ENCODE assay signal across 18 cellular contexts in the genomic region with DNA sequence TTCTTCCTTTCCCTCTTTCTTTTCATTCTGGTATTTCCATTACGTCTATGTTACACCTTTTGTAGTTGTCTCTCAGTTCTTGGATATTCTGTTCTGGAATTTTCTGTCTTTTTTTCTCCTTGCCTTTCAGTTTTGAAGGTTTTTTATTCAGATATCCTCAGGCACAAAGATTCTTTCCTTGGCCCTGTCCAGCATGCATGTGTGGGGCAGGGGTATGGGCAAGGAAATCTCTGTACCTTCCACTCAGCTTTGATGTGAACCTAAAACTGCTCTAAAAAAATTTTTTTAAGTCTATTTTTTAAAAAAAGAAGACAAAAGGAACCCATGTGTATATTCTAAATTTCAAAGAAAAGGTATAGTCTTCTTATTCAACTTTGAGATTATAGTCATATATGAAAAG.
DNase-seq lines count a peak whose midpoint lies in the region; ATAC-seq, FAIRE-seq and TF ChIP-seq lines count a peak whose summit lies in the region.
"Had no signal": no experiment of that assay in that cellular context is flagged by ENCODE, and none has a peak within 500 bp of the region (broad histone marks: within the 10 kb centered on the region; RNA-seq: fewer than 3 reads in every experiment).

No MANE protein-coding gene starts in this region.

- CTCF ChIA-PET in activated CD8-positive, alpha-beta T cell treated with anti-CD3 and anti-CD28 coated beads, Interleukin-2, amount 10 ng/mL, durations not matched to agents 7 days and 5 days (lab: Charles Lee), result no interaction called here

- H3K27me3 ChIP-seq in GM23338 (ENCODE audit: insufficient read depth) (no peaks in the 10 kb centered on the region), OCI-LY3 (ENCODE audit: low read depth, low read length) (0 out of 2 replicates have a peak, but pooled peaks cover 6% of the 10 kb centered on the region), spleen (replicated peaks in 1 of 7) (no peaks in the 10 kb centered on the region)

- H4K20me1 ChIP-seq in GM23338 (replicated peaks; ENCODE audit: insufficient read depth) (peaks cover 31% of the 10 kb centered on the region), OCI-LY3 (ENCODE audit: insufficient read depth, low read length) (no peaks in the 10 kb centered on the region)

- DNase-seq in GM23338 (ENCODE audit: low spot score) (no peak), frontal cortex (ENCODE audit: low spot score in 2 of 2) (no peak), spleen (no peak), DMS53 (lab: John Stamatoyannopoulos, UW) (no peak), NCI-H524 treated with DMSO at 0.1 percent for 48 hours (lab: John Stamatoyannopoulos, UW) (no peak), GM10266 (ENCODE audit: extremely low spot score) (no peak)
- no peak for DNase-seq in activated CD8-positive, alpha-beta T cell treated with anti-CD3 and anti-CD28 coated beads, Interleukin-2, amount 10 ng/mL, durations not matched to agents 7 days and 5 days
- DNase-seq: C1 segment of cervical spinal cord; CD8-positive, alpha-beta memory T cell; DMS79; HCEC 1CT; NCI-H1694 treated with DMSO at 0.1 percent for 48 hours; NCI-H748 treated with DMSO at 0.1 percent for 48 hours; NK-92 treated with Interleukin-12 subunit alpha and Interleukin-12 subunit beta, amount 100 ng/mL, for 24 hours; RPMI8226; SHP77 treated with DMSO at 0.1 percent for 48 hours had no signal

- TF ChIP-seq CTCF in GM23338 (conservative IDR thresholded peaks at IDR 0.05; ENCODE audit: low read depth in 2 of 2) (no peak), OCI-LY3 (IDR thresholded peaks at IDR 0.05; ENCODE audit: low read depth, low read length) (no peak), spleen (IDR thresholded peaks at IDR 0.05 in 8 of 11, conservative IDR thresholded peaks at IDR 0.05 in 3 of 11) (no peak), GM10266 (IDR thresholded peaks at IDR 0.05; ENCODE audit: control insufficient read depth, insufficient read depth, low read depth, missing control alignments) (no peak)

- H3K4me2 ChIP-seq in GM23338, result no peak overlapping the region
- peak overlapping the region; percentile 33; the same call in 1 of the 2 replicates for H3K4me2 ChIP-seq in OCI-LY3 (ENCODE audit: low read length)

- no peaks in the 10 kb centered on the region for H3K9me3 Mint-ChIP-seq in GM23338
- H3K9me3 Mint-ChIP-seq in activated CD8-positive, alpha-beta T cell treated with anti-CD3 and anti-CD28 coated beads, Interleukin-2, amount 10 ng/mL, durations not matched to agents 7 days and 5 days (ENCODE audit: insufficient read depth), result no peaks in the 10 kb centered on the region

- H3K4me3 Mint-ChIP-seq in GM23338, result no peak overlapping the region
- H3K4me3 Mint-ChIP-seq in activated CD8-positive, alpha-beta T cell treated with anti-CD3 and anti-CD28 coated beads, Interleukin-2, amount 10 ng/mL, durations not matched to agents 7 days and 5 days, result no peak overlapping the region
- H3K4me3 Mint-ChIP-seq: CD8-positive, alpha-beta memory T cell had no signal

- H3K9me3 ChIP-seq in OCI-LY3 (ENCODE audit: insufficient read depth, low read length) (no peaks in the 10 kb centered on the region), spleen (no peaks in the 10 kb centered on the region)

- H3F3A ChIP-seq in GM23338 (replicated peaks; ENCODE audit: low read depth), result no peaks in the 10 kb centered on the region

- H2AFZ ChIP-seq in GM23338 (no peak overlapping the region), OCI-LY3 (ENCODE audit: low read depth, low read length) (no peak overlapping the region)

- H3K9me2 ChIP-seq in GM23338 (ENCODE audit: insufficient read depth), result no peaks in the 10 kb centered on the region

- peaks cover 8% of the 10 kb centered on the region; the same call in 1 of the 2 replicates for H3K36me3 ChIP-seq in GM23338 (ENCODE audit: insufficient read depth)
- H3K36me3 ChIP-seq in OCI-LY3 (replicated peaks; ENCODE audit: low read depth, low read length), result no peaks in the 10 kb centered on the region
- H3K36me3 ChIP-seq in spleen, result no peaks in the 10 kb centered on the region

- peaks cover 45% of the 10 kb centered on the region for H3K4me1 Mint-ChIP-seq in GM23338
- H3K4me1 Mint-ChIP-seq in activated CD8-positive, alpha-beta T cell treated with anti-CD3 and anti-CD28 coated beads, Interleukin-2, amount 10 ng/mL, durations not matched to agents 7 days and 5 days (ENCODE audit: low read depth), result no peaks in the 10 kb centered on the region
- H3K4me1 Mint-ChIP-seq: CD8-positive, alpha-beta memory T cell had no signal

- peak; percentile 17 for FAIRE-seq in frontal cortex (lab: Jason Lieb, UNC)
- FAIRE-seq: D721Med had no signal

- no peak overlapping the region; the same call in 1 of the 2 replicates for H3K27ac Mint-ChIP-seq in GM23338
- no peak overlapping the region for H3K27ac Mint-ChIP-seq in activated CD8-positive, alpha-beta T cell treated with anti-CD3 and anti-CD28 coated beads, Interleukin-2, amount 10 ng/mL, durations not matched to agents 7 days and 5 days
- H3K27ac Mint-ChIP-seq: CD8-positive, alpha-beta memory T cell had no signal

- peaks cover 2% of the 10 kb centered on the region for H3K27me3 Mint-ChIP-seq in GM23338 (ENCODE audit: insufficient read depth, low read depth, poor library complexity)
- peaks cover 30% of the 10 kb centered on the region for H3K27me3 Mint-ChIP-seq in activated CD8-positive, alpha-beta T cell treated with anti-CD3 and anti-CD28 coated beads, Interleukin-2, amount 10 ng/mL, durations not matched to agents 7 days and 5 days (ENCODE audit: low read depth)

- WGBS in spleen, 5 donors, result 74 to 90% (median 83%) methylated on average over 1 of the region's 1 CpG

- POLR2A ChIA-PET in activated CD8-positive, alpha-beta T cell treated with anti-CD3 and anti-CD28 coated beads, Interleukin-2, amount 10 ng/mL, durations not matched to agents 7 days and 5 days (lab: Charles Lee), result interaction anchor here (0.6 kb wide), 1 partner anchor 538 kb away, joined by 3 read pairs; no protein-coding TSS in a partner anchor

- TF ChIP-seq POLR2A in spleen (IDR thresholded peaks at IDR 0.05), result no peak

- H3K36me3 Mint-ChIP-seq in GM23338 (ENCODE audit: low read depth), result peaks cover 11% of the 10 kb centered on the region
- H3K36me3 Mint-ChIP-seq in activated CD8-positive, alpha-beta T cell treated with anti-CD3 and anti-CD28 coated beads, Interleukin-2, amount 10 ng/mL, durations not matched to agents 7 days and 5 days (ENCODE audit: low read depth), result no peaks in the 10 kb centered on the region
- H3K36me3 Mint-ChIP-seq: CD8-positive, alpha-beta memory T cell had no signal

- H3K9ac ChIP-seq in OCI-LY3 (ENCODE audit: low read length), result no peak overlapping the region

- H3K79me2 ChIP-seq in GM23338 (replicated peaks; ENCODE audit: insufficient read depth) (peaks cover 66% of the 10 kb centered on the region), OCI-LY3 (ENCODE audit: low read length) (no peaks in the 10 kb centered on the region)

- H3K27ac ChIP-seq in GM23338 (ENCODE audit: low read depth), result no peak overlapping the region
- H3K27ac ChIP-seq in OCI-LY3 (ENCODE audit: low read length), result no peak overlapping the region
- peak overlapping the region in 5 of 8 donors; percentile 1 to 48 (median 39) for H3K27ac ChIP-seq in spleen

- intact Hi-C loops in spleen (cut with DNase I; ENCODE audit: low total_unique reads), result no loop called here

- H3K4me1 ChIP-seq in GM23338 (ENCODE audit: insufficient read depth), result peaks cover 52% of the 10 kb centered on the region
- peaks cover 36% of the 10 kb centered on the region for H3K4me1 ChIP-seq in OCI-LY3 (ENCODE audit: low read length)
- H3K4me1 ChIP-seq in spleen, result no peaks in the 10 kb centered on the region

- ATAC-seq in GM23338, result no peak
- ATAC-seq in activated CD8-positive, alpha-beta T cell treated with anti-CD3 and anti-CD28 coated beads, Interleukin-2, amount 10 ng/mL, durations not matched to agents 7 days and 5 days, result no peak

- no peak overlapping the region for H3K4me3 ChIP-seq in GM23338
- H3K4me3 ChIP-seq in OCI-LY3 (ENCODE audit: low read length), result no peak overlapping the region
- peak overlapping the region in 3 of 8 donors; percentile 10 to 20 (median 15) for H3K4me3 ChIP-seq in spleen

TF ChIP-seq in GM23338, 12 proteins besides CTCF, POLR2A, EP300 and RAD21:
- TF ChIP-seq, protein P1, sequence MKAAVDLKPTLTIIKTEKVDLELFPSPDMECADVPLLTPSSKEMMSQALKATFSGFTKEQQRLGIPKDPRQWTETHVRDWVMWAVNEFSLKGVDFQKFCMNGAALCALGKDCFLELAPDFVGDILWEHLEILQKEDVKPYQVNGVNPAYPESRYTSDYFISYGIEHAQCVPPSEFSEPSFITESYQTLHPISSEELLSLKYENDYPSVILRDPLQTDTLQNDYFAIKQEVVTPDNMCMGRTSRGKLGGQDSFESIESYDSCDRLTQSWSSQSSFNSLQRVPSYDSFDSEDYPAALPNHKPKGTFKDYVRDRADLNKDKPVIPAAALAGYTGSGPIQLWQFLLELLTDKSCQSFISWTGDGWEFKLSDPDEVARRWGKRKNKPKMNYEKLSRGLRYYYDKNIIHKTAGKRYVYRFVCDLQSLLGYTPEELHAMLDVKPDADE (IDR thresholded peaks at IDR 0.05), result no peak
- TF ChIP-seq, protein P2, sequence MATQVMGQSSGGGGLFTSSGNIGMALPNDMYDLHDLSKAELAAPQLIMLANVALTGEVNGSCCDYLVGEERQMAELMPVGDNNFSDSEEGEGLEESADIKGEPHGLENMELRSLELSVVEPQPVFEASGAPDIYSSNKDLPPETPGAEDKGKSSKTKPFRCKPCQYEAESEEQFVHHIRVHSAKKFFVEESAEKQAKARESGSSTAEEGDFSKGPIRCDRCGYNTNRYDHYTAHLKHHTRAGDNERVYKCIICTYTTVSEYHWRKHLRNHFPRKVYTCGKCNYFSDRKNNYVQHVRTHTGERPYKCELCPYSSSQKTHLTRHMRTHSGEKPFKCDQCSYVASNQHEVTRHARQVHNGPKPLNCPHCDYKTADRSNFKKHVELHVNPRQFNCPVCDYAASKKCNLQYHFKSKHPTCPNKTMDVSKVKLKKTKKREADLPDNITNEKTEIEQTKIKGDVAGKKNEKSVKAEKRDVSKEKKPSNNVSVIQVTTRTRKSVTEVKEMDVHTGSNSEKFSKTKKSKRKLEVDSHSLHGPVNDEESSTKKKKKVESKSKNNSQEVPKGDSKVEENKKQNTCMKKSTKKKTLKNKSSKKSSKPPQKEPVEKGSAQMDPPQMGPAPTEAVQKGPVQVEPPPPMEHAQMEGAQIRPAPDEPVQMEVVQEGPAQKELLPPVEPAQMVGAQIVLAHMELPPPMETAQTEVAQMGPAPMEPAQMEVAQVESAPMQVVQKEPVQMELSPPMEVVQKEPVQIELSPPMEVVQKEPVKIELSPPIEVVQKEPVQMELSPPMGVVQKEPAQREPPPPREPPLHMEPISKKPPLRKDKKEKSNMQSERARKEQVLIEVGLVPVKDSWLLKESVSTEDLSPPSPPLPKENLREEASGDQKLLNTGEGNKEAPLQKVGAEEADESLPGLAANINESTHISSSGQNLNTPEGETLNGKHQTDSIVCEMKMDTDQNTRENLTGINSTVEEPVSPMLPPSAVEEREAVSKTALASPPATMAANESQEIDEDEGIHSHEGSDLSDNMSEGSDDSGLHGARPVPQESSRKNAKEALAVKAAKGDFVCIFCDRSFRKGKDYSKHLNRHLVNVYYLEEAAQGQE (IDR thresholded peaks at IDR 0.05; ENCODE audit: unreplicated experiment), result peak; percentile 25
TF ChIP-seq in GM23338: peak in this region for 1.

Comparison
In these comparisons a context has a peak if more than half of its experiments do, and no peak if none do; other contexts are left out.
1. H3K27ac ChIP-seq: peak in spleen (5 of 8); none in GM23338 (single experiment) and OCI-LY3 (single experiment).